Comparison of ENCODE assay signal across 1 cellular context in the genomic region with DNA sequence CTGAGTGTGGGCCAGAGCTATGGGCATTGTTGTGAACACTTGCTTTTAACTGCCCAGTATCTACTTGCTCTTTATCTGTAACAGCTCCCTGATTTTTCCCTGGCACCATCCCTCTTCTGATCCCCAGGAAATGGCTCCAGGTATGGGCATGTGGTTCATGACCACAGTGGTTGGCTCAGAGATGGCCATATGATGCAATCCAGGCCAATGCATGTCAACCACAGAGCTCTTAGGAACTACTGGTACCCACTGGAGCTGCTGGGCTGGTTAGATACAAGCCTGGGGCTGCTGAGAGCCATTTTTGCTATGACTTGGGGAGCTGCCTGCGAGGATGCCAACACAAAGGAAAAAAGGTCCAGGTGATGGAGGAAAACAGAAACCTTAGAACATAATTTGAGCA.
TF ChIP-seq lines count a peak whose summit lies in the region.

No MANE protein-coding gene starts in this region.

TF ChIP-seq in HepG2, 621 proteins besides CTCF, POLR2A, EP300 and RAD21:
- TF ChIP-seq NR2C2 (CRISPR knock-in tag; IDR thresholded peaks at IDR 0.05; ENCODE audit: borderline replicate concordance) (no peak), ZNF329 (CRISPR knock-in tag; IDR thresholded peaks at IDR 0.05; ENCODE audit: low read depth) (peak; percentile 85; the same call in 1 of the 2 replicates), NR2F1 (CRISPR knock-in tag; IDR thresholded peaks at IDR 0.05) (no peak), SAP130 (CRISPR knock-in tag; IDR thresholded peaks at IDR 0.05; ENCODE audit: low read depth) (no peak), SOX6 (IDR thresholded peaks at IDR 0.05) (no peak), SOX6 (CRISPR knock-in tag; IDR thresholded peaks at IDR 0.05) (no peak), ZNF879 (CRISPR knock-in tag; IDR thresholded peaks at IDR 0.05) (no peak), CEBPB (IDR thresholded peaks at IDR 0.05; ENCODE audit: borderline replicate concordance, low read depth, low read length) (peak; percentile 79), RFX5 (IDR thresholded peaks at IDR 0.05; ENCODE audit: low read depth, low read length) (no peak), SP140L (CRISPR knock-in tag; IDR thresholded peaks at IDR 0.05; ENCODE audit: borderline replicate concordance) (no peak), ZNF570 (CRISPR knock-in tag; IDR thresholded peaks at IDR 0.05; ENCODE audit: borderline replicate concordance) (no peak), SNAI1 (CRISPR knock-in tag; IDR thresholded peaks at IDR 0.05; ENCODE audit: borderline replicate concordance) (no peak), CEBPG (CRISPR knock-in tag; IDR thresholded peaks at IDR 0.05) (0 out of 2 replicates have a peak, but pooled peaks have one; percentile 10)
- TF ChIP-seq, protein P1, sequence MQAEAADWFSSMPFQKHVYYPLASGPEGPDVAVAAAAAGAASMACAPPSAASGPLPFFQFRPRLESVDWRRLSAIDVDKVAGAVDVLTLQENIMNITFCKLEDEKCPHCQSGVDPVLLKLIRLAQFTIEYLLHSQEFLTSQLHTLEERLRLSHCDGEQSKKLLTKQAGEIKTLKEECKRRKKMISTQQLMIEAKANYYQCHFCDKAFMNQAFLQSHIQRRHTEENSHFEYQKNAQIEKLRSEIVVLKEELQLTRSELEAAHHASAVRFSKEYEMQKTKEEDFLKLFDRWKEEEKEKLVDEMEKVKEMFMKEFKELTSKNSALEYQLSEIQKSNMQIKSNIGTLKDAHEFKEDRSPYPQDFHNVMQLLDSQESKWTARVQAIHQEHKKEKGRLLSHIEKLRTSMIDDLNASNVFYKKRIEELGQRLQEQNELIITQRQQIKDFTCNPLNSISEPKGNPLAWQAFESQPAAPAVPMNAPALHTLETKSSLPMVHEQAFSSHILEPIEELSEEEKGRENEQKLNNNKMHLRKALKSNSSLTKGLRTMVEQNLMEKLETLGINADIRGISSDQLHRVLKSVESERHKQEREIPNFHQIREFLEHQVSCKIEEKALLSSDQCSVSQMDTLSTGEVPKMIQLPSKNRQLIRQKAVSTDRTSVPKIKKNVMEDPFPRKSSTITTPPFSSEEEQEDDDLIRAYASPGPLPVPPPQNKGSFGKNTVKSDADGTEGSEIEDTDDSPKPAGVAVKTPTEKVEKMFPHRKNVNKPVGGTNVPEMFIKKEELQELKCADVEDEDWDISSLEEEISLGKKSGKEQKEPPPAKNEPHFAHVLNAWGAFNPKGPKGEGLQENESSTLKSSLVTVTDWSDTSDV (CRISPR knock-in tag; IDR thresholded peaks at IDR 0.05), result no peak
- TF ChIP-seq, protein P2, sequence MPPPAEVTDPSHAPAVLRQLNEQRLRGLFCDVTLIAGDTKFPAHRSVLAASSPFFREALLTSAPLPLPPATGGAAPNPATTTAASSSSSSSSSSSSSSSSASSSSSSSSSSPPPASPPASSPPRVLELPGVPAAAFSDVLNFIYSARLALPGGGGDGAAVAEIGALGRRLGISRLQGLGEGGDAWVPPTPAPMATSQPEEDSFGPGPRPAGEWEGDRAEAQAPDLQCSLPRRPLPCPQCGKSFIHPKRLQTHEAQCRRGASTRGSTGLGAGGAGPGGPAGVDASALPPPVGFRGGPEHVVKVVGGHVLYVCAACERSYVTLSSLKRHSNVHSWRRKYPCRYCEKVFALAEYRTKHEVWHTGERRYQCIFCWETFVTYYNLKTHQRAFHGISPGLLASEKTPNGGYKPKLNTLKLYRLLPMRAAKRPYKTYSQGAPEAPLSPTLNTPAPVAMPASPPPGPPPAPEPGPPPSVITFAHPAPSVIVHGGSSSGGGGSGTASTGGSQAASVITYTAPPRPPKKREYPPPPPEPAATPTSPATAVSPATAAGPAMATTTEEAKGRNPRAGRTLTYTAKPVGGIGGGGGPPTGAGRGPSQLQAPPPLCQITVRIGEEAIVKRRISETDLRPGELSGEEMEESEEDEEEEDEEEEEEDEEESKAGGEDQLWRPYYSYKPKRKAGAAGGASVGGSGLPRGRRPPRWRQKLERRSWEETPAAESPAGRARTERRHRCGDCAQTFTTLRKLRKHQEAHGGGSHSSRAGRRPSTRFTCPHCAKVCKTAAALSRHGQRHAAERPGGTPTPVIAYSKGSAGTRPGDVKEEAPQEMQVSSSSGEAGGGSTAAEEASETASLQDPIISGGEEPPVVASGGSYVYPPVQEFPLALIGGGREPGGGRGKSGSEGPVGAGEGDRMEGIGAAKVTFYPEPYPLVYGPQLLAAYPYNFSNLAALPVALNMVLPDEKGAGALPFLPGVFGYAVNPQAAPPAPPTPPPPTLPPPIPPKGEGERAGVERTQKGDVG (CRISPR knock-in tag; IDR thresholded peaks at IDR 0.05; ENCODE audit: borderline replicate concordance), result no peak
- TF ChIP-seq, protein P3, sequence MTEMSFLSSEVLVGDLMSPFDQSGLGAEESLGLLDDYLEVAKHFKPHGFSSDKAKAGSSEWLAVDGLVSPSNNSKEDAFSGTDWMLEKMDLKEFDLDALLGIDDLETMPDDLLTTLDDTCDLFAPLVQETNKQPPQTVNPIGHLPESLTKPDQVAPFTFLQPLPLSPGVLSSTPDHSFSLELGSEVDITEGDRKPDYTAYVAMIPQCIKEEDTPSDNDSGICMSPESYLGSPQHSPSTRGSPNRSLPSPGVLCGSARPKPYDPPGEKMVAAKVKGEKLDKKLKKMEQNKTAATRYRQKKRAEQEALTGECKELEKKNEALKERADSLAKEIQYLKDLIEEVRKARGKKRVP (CRISPR knock-in tag; IDR thresholded peaks at IDR 0.05), result peak in 1 of 2 experiments; percentile 38; a peak in 1 of 4 replicates
